8 cellular contexts compared by ENCODE assay signal in genomic region chr15:32615051-32615870, GRCh38. TPM values are rescaled to one million over a fixed set of nuclear protein-coding genes. Genes with fewer than 3 reads are reported as not detected.
A peak's percentile ranks its signal among the peaks of the same experiment; 100 is the strongest.
DNase-seq lines count a peak whose midpoint lies in the region; ATAC-seq and TF ChIP-seq lines count a peak whose summit lies in the region.
"Not testable (repeated sequence)": the region's sequence is repeated elsewhere in the genome, so short reads cannot be mapped to it uniquely, and the experiment has no call there.

TSS of gene ARHGAP11A (plus strand) at chr15:32615504. CDS start at chr15:32616212, 708 bp downstream.

- TF ChIP-seq CTCF in HL-60 (IDR thresholded peaks at IDR 0.05; ENCODE audit: insufficient read depth, low read length); osteocyte (IDR thresholded peaks at IDR 0.05): not testable (repeated sequence)
- TF ChIP-seq CTCF in brain microvascular endothelial cell (IDR thresholded peaks at IDR 0.05; ENCODE audit: low read depth, low read length, missing control alignments): peak; percentile 16

- H3K4me3 Mint-ChIP-seq in osteocyte (ENCODE audit: unreplicated experiment): peak within 1 kb of the TSS; percentile 99

- in situ Hi-C loops in brain microvascular endothelial cell (cut with HindIII; ENCODE audit: low pct_ligation_motif_present, low sequenced_read_pairs): not testable (repeated sequence)

- not testable (repeated sequence) for H3K36me3 ChIP-seq in brain microvascular endothelial cell (replicated peaks)

- H3K27me3 Mint-ChIP-seq in osteocyte (ENCODE audit: unreplicated experiment): not testable (repeated sequence)

- not testable (repeated sequence) for H3K36me3 Mint-ChIP-seq in osteocyte (ENCODE audit: unreplicated experiment)

- DNase-seq in EH (ENCODE audit: low read depth) (peak; percentile 86), HL-60 (ENCODE audit: low read depth in 1 of 2, low spot score in 1 of 2) (peak; percentile 87 to 96), brain microvascular endothelial cell (peak; percentile 85), left ventricle myocardium superior (peak; percentile 82), osteocyte (ENCODE audit: extremely low spot score, unreplicated experiment) (peak; percentile 91)
- peak; percentile 69 for DNase-seq in activated CD4-positive, CD25-positive, alpha-beta regulatory T cell treated with anti-CD3 and anti-CD28 coated beads, Interleukin-2, amount 50 U/mL, for 16 hours (ENCODE audit: low read depth, low spot score)
- peak; percentile 84 for DNase-seq in stimulated activated naive CD8-positive, alpha-beta T cell treated with anti-CD3 and anti-CD28 coated beads, Interleukin-15, Interleukin-2, amounts not matched to agents 100 U/mL and 50 U/mL, for 24 hours

- H3K4me3 ChIP-seq in HL-60 (replicated peaks; ENCODE audit: insufficient read depth, low read length) (peak within 1 kb of the TSS; percentile 50), brain microvascular endothelial cell (ENCODE audit: low read depth, low read length) (peak within 1 kb of the TSS; percentile 60)

- H3K4me1 Mint-ChIP-seq in osteocyte (ENCODE audit: unreplicated experiment): peaks cover 26% of the 10 kb centered on the region

- not testable (repeated sequence) for H3K9me3 Mint-ChIP-seq in osteocyte (ENCODE audit: unreplicated experiment)

- H3K27ac Mint-ChIP-seq in osteocyte (ENCODE audit: unreplicated experiment): peak within 1 kb of the TSS; percentile 94

- H3K27ac ChIP-seq in HL-60 (replicated peaks) (peak within 1 kb of the TSS; percentile 98), brain microvascular endothelial cell (peak within 1 kb of the TSS; percentile 73)

- H3K27me3 ChIP-seq in HL-60 (ENCODE audit: insufficient read depth, poor library complexity, severe bottlenecking); brain microvascular endothelial cell (replicated peaks): not testable (repeated sequence)

- ATAC-seq in GM21576 (IDR thresholded peaks at IDR 0.05; ENCODE audit: unreplicated experiment): peak; percentile 71
- peak; percentile 94 for ATAC-seq in left ventricle myocardium superior
- ATAC-seq in stimulated activated naive CD8-positive, alpha-beta T cell treated with anti-CD3 and anti-CD28 coated beads, Interleukin-15, Interleukin-2, amounts not matched to agents 100 U/mL and 50 U/mL, for 24 hours: peak; percentile 85

- intact Hi-C loops in left ventricle myocardium superior (cut with micrococcal nuclease): not testable (repeated sequence)

RNA-seq across cellular contexts. Expression of gene ARHGAP11A, which starts in this region (rescaled TPM):
- total RNA-seq in left ventricle myocardium superior: 1.3 TPM
- total RNA-seq in osteocyte: 15.5 and 17.6 TPM in 2 replicates

Comparison
In these comparisons a context has a peak if more than half of its experiments do, and no peak if none do; other contexts are left out.
1. Peak in every context shown above with its lines: DNase-seq, ATAC-seq, H3K4me3 ChIP-seq and H3K27ac ChIP-seq.